ENCODE assay signal across 9 cellular contexts in genomic region chr14:52315355-52315718, GRCh38. TPM values are rescaled to one million over a fixed set of nuclear protein-coding genes. Genes with fewer than 3 reads are reported as not detected.
DNase-seq lines count a peak whose midpoint lies in the region; ATAC-seq and TF ChIP-seq lines count a peak whose summit lies in the region.
"Had no signal": no experiment of that assay in that cellular context is flagged by ENCODE, and none has a peak within 500 bp of the region (broad histone marks: within the 10 kb centered on the region; RNA-seq: fewer than 3 reads in every experiment).

No MANE protein-coding gene starts in this region.

- TF ChIP-seq CTCF in right lobe of liver (IDR thresholded peaks at IDR 0.05) (no peak), type B pancreatic cell (conservative IDR thresholded peaks at IDR 0.05) (no peak)

- WGBS in right lobe of liver (ENCODE audit: insufficient coverage, low coverage, low lambda C conversion rate, missing lambda C conversion rate): 24% methylated on average over 11 of the region's 11 CpGs

- no peaks in the 10 kb centered on the region for H3K36me3 ChIP-seq in adipocyte (ENCODE audit: control insufficient read depth, insufficient read depth, low read length, severe bottlenecking)
- no peaks in the 10 kb centered on the region for H3K36me3 ChIP-seq in right lobe of liver

- H3K9me3 ChIP-seq in adipocyte (ENCODE audit: control insufficient read depth, low read length): no peaks in the 10 kb centered on the region
- no peaks in the 10 kb centered on the region for H3K9me3 ChIP-seq in right lobe of liver

- H3K27me3 ChIP-seq in adipocyte (replicated peaks; ENCODE audit: control insufficient read depth, insufficient read depth, low read length) (no peaks in the 10 kb centered on the region), right lobe of liver (peaks cover 0 to 13% of the 10 kb centered on the region in 2 donors)

- peaks cover 24% of the 10 kb centered on the region for H3K36me3 Mint-ChIP-seq in activated T-cell treated with anti-CD3 and anti-CD28 coated beads, Interleukin-2, amount 50 U/mL, for 24 hours (ENCODE audit: low read depth)
- H3K36me3 Mint-ChIP-seq in type B pancreatic cell: no peaks in the 10 kb centered on the region

- H3K9ac ChIP-seq in adipocyte (ENCODE audit: low read length): peak overlapping the region; percentile 84

- H3K4me3 ChIP-seq in adipocyte (ENCODE audit: low read length) (peak overlapping the region; percentile 88), right lobe of liver (peak overlapping the region; percentile 38 to 52 (median 45))

- H3K27ac ChIP-seq in right lobe of liver: peak overlapping the region in 1 of 3 donors; percentile 34

- H3K9me3 Mint-ChIP-seq in activated T-cell treated with anti-CD3 and anti-CD28 coated beads, Interleukin-2, amount 50 U/mL, for 24 hours: peaks cover 4% of the 10 kb centered on the region
- no peaks in the 10 kb centered on the region for H3K9me3 Mint-ChIP-seq in type B pancreatic cell

- peaks cover 24% of the 10 kb centered on the region for H3K4me1 ChIP-seq in adipocyte (ENCODE audit: control insufficient read depth, insufficient read depth, low read length)
- peaks cover 0 to 15% (median 0%) of the 10 kb centered on the region in 4 donors for H3K4me1 ChIP-seq in right lobe of liver

- no peak for TF ChIP-seq POLR2A in right lobe of liver (IDR thresholded peaks at IDR 0.05)

- peak; percentile 4 to 20 (median 12) for ATAC-seq in right lobe of liver
- ATAC-seq in GM19455 (IDR thresholded peaks at IDR 0.05; ENCODE audit: unreplicated experiment): no peak

- intact Hi-C loops in right lobe of liver (cut with DNase I): no loop called here

- peak overlapping the region; percentile 92 for H3K27ac Mint-ChIP-seq in activated T-cell treated with anti-CD3 and anti-CD28 coated beads, Interleukin-2, amount 50 U/mL, for 24 hours
- H3K27ac Mint-ChIP-seq in type B pancreatic cell: no peak overlapping the region

- peaks cover 37% of the 10 kb centered on the region for H3K27me3 Mint-ChIP-seq in activated T-cell treated with anti-CD3 and anti-CD28 coated beads, Interleukin-2, amount 50 U/mL, for 24 hours
- peaks cover 88% of the 10 kb centered on the region for H3K27me3 Mint-ChIP-seq in type B pancreatic cell

- DNase-seq in activated T-cell treated with anti-CD3 and anti-CD28 coated beads, Interleukin-2, amount 50 U/mL, for 24 hours: no peak
- no peak for DNase-seq in activated T-cell treated with anti-CD3 and anti-CD28 coated beads for 4 hours
- no peak for DNase-seq in adipocyte (ENCODE audit: low read depth)
- no peak for DNase-seq in right lobe of liver
- no peak for DNase-seq in type B pancreatic cell (ENCODE audit: extremely low spot score, unreplicated experiment)
- no peak for DNase-seq in globus pallidus (ENCODE audit: low spot score)
- no peak for DNase-seq in COLO668 (lab: John Stamatoyannopoulos, UW; ENCODE audit: unreplicated experiment)

- peaks cover 90% of the 10 kb centered on the region for H3K4me1 Mint-ChIP-seq in activated T-cell treated with anti-CD3 and anti-CD28 coated beads, Interleukin-2, amount 50 U/mL, for 24 hours (ENCODE audit: low read depth)
- H3K4me1 Mint-ChIP-seq in type B pancreatic cell (ENCODE audit: unreplicated experiment): peaks cover 19% of the 10 kb centered on the region

- peak overlapping the region; percentile 92 for H3K4me3 Mint-ChIP-seq in activated T-cell treated with anti-CD3 and anti-CD28 coated beads, Interleukin-2, amount 50 U/mL, for 24 hours
- H3K4me3 Mint-ChIP-seq in type B pancreatic cell: peak overlapping the region; percentile 97

RNA-seq across cellular contexts. Expression of gene PTGER2, which starts 1.2 kb away (rescaled TPM):
- total RNA-seq in right lobe of liver (1 to 10 TPM in 1 of 6 experiments, under 1 TPM in 5; 0.24 to 1.9 (median 0.51) TPM), type B pancreatic cell (ENCODE audit: low replicate concordance) (3.0 and 7.1 TPM in 2 replicates)

RNA-seq across cellular contexts. Expression of gene PTGDR, which starts 47.8 kb away (rescaled TPM):
- total RNA-seq in right lobe of liver: under 1 TPM in 5 of 6 experiments, not detected in 1; 0.15 to 0.50 (median 0.20) TPM
- total RNA-seq in type B pancreatic cell (ENCODE audit: low replicate concordance): 0.38 and 0.56 TPM in 2 replicates
- total RNA-seq: M059J had no signal
